ENCODE assay signal across 9 cellular contexts in genomic region chr19:29609636-29610035, GRCh38.
"Had no signal": no experiment of that assay in that cellular context is flagged by ENCODE, and none has a peak within 500 bp of the region (broad histone marks: within the 10 kb centered on the region; RNA-seq: fewer than 3 reads in every experiment).

No MANE protein-coding gene starts in this region.

- H3K4me3 ChIP-seq: esophagus muscularis mucosa, neural progenitor cell had no signal

- H3K27me3 ChIP-seq: brain microvascular endothelial cell, esophagus muscularis mucosa, neural progenitor cell had no signal

- H3K4me1 ChIP-seq: parathyroid adenoma had no signal

- H3K27me3 Mint-ChIP-seq: activated naive CD8-positive, alpha-beta T cell treated with anti-CD3 and anti-CD28 coated beads for 36 hours had no signal

- H3K9me3 ChIP-seq: esophagus muscularis mucosa had no signal

- H3K4me3 Mint-ChIP-seq: activated naive CD8-positive, alpha-beta T cell treated with anti-CD3 and anti-CD28 coated beads for 36 hours; type B pancreatic cell had no signal

- H3K9me3 Mint-ChIP-seq: activated naive CD8-positive, alpha-beta T cell treated with anti-CD3 and anti-CD28 coated beads for 36 hours; neural progenitor cell; type B pancreatic cell had no signal

- H3K27ac Mint-ChIP-seq: activated naive CD8-positive, alpha-beta T cell treated with anti-CD3 and anti-CD28 coated beads for 36 hours; neural progenitor cell; type B pancreatic cell had no signal

- DNase-seq: activated naive CD8-positive, alpha-beta T cell treated with anti-CD3 and anti-CD28 coated beads for 36 hours; brain microvascular endothelial cell; mammary epithelial cell; stimulated activated CD4-positive, alpha-beta T cell treated with anti-CD3 and anti-CD28 coated beads, Interleukin-1b, Interleukin-23, amount 100 ng/mL, for 48 hours; stimulated activated naive CD4-positive, alpha-beta T cell treated with Interleukin-2 at 50 U/mL for 16 hours had no signal

- H3K27ac ChIP-seq: brain microvascular endothelial cell, esophagus muscularis mucosa, neural progenitor cell, parathyroid adenoma had no signal

- H3K36me3 ChIP-seq: neural progenitor cell had no signal
